8 cellular contexts compared by ENCODE assay signal in genomic region chr20:44017905-44018683, GRCh38.
DNase-seq lines count a peak whose midpoint lies in the region; ATAC-seq, FAIRE-seq and TF ChIP-seq lines count a peak whose summit lies in the region.

No MANE protein-coding gene starts in this region.

- ATAC-seq in GM21528 (IDR thresholded peaks at IDR 0.05; ENCODE audit: low FRiP score, unreplicated experiment) (no peak), GM19324 (IDR thresholded peaks at IDR 0.05; ENCODE audit: low FRiP score, unreplicated experiment) (no peak)

- H3K9me3 ChIP-seq in prostate gland, result no peaks in the 10 kb centered on the region

- H3K36me3 ChIP-seq in prostate gland, result no peaks in the 10 kb centered on the region

- no peak for TF ChIP-seq CTCF in prostate gland (IDR thresholded peaks at IDR 0.05)

- DNase-seq in ELR (ENCODE audit: low read depth), result peak; percentile 96
- DNase-seq in NCI-H2196 treated with DMSO at 0.1 percent for 48 hours (lab: John Stamatoyannopoulos, UW; ENCODE audit: unreplicated experiment), result peak; percentile 90
- peak; percentile 90 for DNase-seq in dermis blood vessel endothelial cell
- peak; percentile 40 for DNase-seq in prostate gland (ENCODE audit: low spot score)
- DNase-seq in SKM-1 treated with dmso at 0.1 percent for 144 hours (lab: John Stamatoyannopoulos, UW; ENCODE audit: unreplicated experiment), result no peak
- DNase-seq in GM19239 (ENCODE audit: insufficient read length, low spot score), result no peak

- H3K4me3 ChIP-seq in prostate gland, result no peak overlapping the region

- H3K4me1 ChIP-seq in prostate gland (replicated peaks), result no peaks in the 10 kb centered on the region

- no peaks in the 10 kb centered on the region for H3K27me3 ChIP-seq in prostate gland (replicated peaks; ENCODE audit: insufficient read depth)

- no peak for FAIRE-seq in GM19239 (lab: Jason Lieb, UNC)

- intact Hi-C loops in prostate gland (cut with DNase I), result loop anchor here (2.0 to 10.0 kb wide), 6 partner anchors 64 to 1757 kb away; partner anchors contain the start of gene JPH2

- TF ChIP-seq POLR2A in prostate gland (IDR thresholded peaks at IDR 0.05), result no peak

- peak overlapping the region; percentile 21 to 28 for H3K27ac ChIP-seq in prostate gland

- 12% methylated on average over 14 of the region's 14 CpGs for WGBS in prostate gland

Comparison
In these comparisons a context has a peak if more than half of its experiments do, and no peak if none do; other contexts are left out.
1. DNase-seq: peak in ELR (single experiment), NCI-H2196 treated with DMSO at 0.1 percent for 48 hours (single experiment), dermis blood vessel endothelial cell (single experiment) and prostate gland (single experiment); none in SKM-1 treated with dmso at 0.1 percent for 144 hours (single experiment) and GM19239 (single experiment).